9 cellular contexts compared by ENCODE assay signal in the genomic region with DNA sequence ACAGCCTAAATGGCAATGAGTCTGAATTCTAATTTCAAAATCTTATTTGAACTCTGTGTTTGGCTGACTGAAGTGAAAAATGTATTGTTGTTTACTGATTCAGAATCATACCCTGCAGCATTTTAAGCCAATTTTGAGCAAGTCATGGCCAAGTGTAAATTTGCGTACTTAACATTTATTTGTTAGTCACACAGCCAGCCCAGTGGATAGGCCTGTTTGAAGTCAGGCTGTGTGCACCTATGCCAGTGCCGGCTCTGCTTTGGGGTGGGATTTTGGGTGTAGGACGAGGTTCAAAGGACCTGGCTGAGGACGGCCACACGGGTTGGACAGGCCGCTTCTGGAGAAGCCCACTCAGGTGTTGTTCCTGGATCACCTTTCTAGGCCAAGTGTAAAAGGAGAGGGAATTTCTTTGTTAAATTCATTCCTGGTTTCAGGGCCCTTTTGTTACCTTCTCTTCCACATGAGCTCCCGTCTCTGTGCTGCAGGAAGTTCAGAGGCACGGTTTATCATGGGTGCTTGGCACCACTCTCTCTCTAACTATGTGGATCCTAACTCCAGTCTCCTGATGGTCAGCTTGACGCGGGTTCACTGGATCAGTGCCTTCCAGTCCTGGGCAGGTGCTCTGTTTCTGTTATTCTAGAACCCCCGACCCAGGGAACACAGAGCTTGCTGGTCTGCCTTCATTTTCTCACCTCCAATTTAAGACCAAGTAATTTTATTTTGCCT.
A peak's percentile ranks its signal among the peaks of the same experiment; 100 is the strongest.
DNase-seq lines count a peak whose midpoint lies in the region; ATAC-seq, FAIRE-seq and TF ChIP-seq lines count a peak whose summit lies in the region.
"Had no signal": no experiment of that assay in that cellular context is flagged by ENCODE, and none has a peak within 500 bp of the region (broad histone marks: within the 10 kb centered on the region; RNA-seq: fewer than 3 reads in every experiment).

No MANE protein-coding gene starts in this region.

- H3K36me3 ChIP-seq in sigmoid colon (no peaks in the 10 kb centered on the region), body of pancreas (replicated peaks in 1 of 2; ENCODE audit: insufficient read depth in 1 of 2, low read depth in 2 of 2) (no peaks in the 10 kb centered on the region), MG63 (0 out of 2 replicates have a peak, but pooled peaks cover under 1% of the 10 kb centered on the region)

- TF ChIP-seq POLR2A in sigmoid colon (IDR thresholded peaks at IDR 0.05) = no peak
- no peak for TF ChIP-seq POLR2A in GM12891 (IDR thresholded peaks at IDR 0.05; ENCODE audit: low read depth, low read length)
- TF ChIP-seq POLR2A in body of pancreas (IDR thresholded peaks at IDR 0.05) = no peak

- H3K27me3 ChIP-seq in sigmoid colon (no peaks in the 10 kb centered on the region), body of pancreas (no peaks in the 10 kb centered on the region), MG63 (no peaks in the 10 kb centered on the region)

- peaks cover 0 to 91% (median 81%) of the 10 kb centered on the region in 4 donors for H3K4me1 ChIP-seq in sigmoid colon
- H3K4me1 ChIP-seq in body of pancreas = peaks cover 36% of the 10 kb centered on the region

- FAIRE-seq in GM12891 (lab: Jason Lieb, UNC) = no peak

- no peak for TF ChIP-seq EP300 in sigmoid colon (IDR thresholded peaks at IDR 0.05)

- ATAC-seq in left ventricle myocardium superior (peak; percentile 60), body of pancreas (no peak)

- WGBS in sigmoid colon, 2 donors = 92 to 95% methylated on average over 11 of the region's 11 CpGs
- WGBS in body of pancreas, 2 donors = 89 to 95% methylated on average over 11 of the region's 11 CpGs

- TF ChIP-seq CTCF in sigmoid colon (IDR thresholded peaks at IDR 0.05) = no peak
- no peak for TF ChIP-seq CTCF in body of pancreas (IDR thresholded peaks at IDR 0.05)

- H3K4me3 ChIP-seq in sigmoid colon (peak overlapping the region in 2 of 4 donors; percentile 15 to 16), body of pancreas (no peak overlapping the region), MG63 (no peak overlapping the region)

- H3K27ac ChIP-seq in sigmoid colon = peak overlapping the region; percentile 78 to 91 (median 84)
- H3K27ac ChIP-seq in body of pancreas = no peak overlapping the region

- intact Hi-C loops in left ventricle myocardium superior (cut with micrococcal nuclease) (no loop called here), sigmoid colon (cut with DNase I) (loop anchor here (5.0 kb wide), 1 partner anchor 84 kb away; the partner anchor contains the start of gene CCNY), body of pancreas (cut with DNase I) (no loop called here)

- no peaks in the 10 kb centered on the region for H3K9me3 ChIP-seq in sigmoid colon
- H3K9me3 ChIP-seq in body of pancreas = no peaks in the 10 kb centered on the region
- no peaks in the 10 kb centered on the region for H3K9me3 ChIP-seq in MG63

- DNase-seq in ELR (ENCODE audit: low read depth) (peak; percentile 47), amniotic epithelial cell (ENCODE audit: low read depth) (peak; percentile 40), left ventricle myocardium superior (no peak), sigmoid colon (peak; percentile 63), GM12891 (ENCODE audit: insufficient read length, low spot score) (no peak), body of pancreas (no peak), MG63 (no peak), NCI-H2196 (lab: John Stamatoyannopoulos, UW; ENCODE audit: unreplicated experiment) (no peak)
- DNase-seq: stimulated activated CD4-positive, alpha-beta T cell treated with anti-CD3 and anti-CD28 coated beads, Interleukin-4, amount 100 ng/mL, for 24 hours had no signal

TF ChIP-seq in GM12891, 5 proteins besides CTCF, POLR2A, EP300 and RAD21:
- TF ChIP-seq PAX5 (IDR thresholded peaks at IDR 0.05; ENCODE audit: insufficient read depth, low read length, severe bottlenecking) = no peak
- TF ChIP-seq POU2F2 (IDR thresholded peaks at IDR 0.05; ENCODE audit: low read depth, low read length) = no peak
- TF ChIP-seq SPI1 (IDR thresholded peaks at IDR 0.05; ENCODE audit: low read depth, low read length) = no peak
- no peak for TF ChIP-seq TAF1 (IDR thresholded peaks at IDR 0.05; ENCODE audit: low read depth, low read length)
- TF ChIP-seq POLR2AphosphoS5 (IDR thresholded peaks at IDR 0.05; ENCODE audit: low read depth, low read length) = no peak

Comparison
In these comparisons a context has a peak if more than half of its experiments do, and no peak if none do; other contexts are left out.
1. DNase-seq: peak in ELR (single experiment), amniotic epithelial cell (single experiment) and sigmoid colon (single experiment); none in left ventricle myocardium superior (single experiment), GM12891 (single experiment), body of pancreas (0 of 4), MG63 (single experiment) and NCI-H2196 (single experiment).
2. H3K27ac ChIP-seq: peak in sigmoid colon (4 of 4); none in body of pancreas (0 of 4).